ENCODE assay signal across 10 cellular contexts in genomic region chr6:169589293-169589692, GRCh38.
DNase-seq lines count a peak whose midpoint lies in the region; ATAC-seq and TF ChIP-seq lines count a peak whose summit lies in the region.
"Had no signal": no experiment of that assay in that cellular context is flagged by ENCODE, and none has a peak within 500 bp of the region (broad histone marks: within the 10 kb centered on the region; RNA-seq: fewer than 3 reads in every experiment).

No MANE protein-coding gene starts in this region.

- TF ChIP-seq CTCF in OCI-LY3 (IDR thresholded peaks at IDR 0.05; ENCODE audit: low read depth, low read length) (no peak), kidney epithelial cell (IDR thresholded peaks at IDR 0.05; ENCODE audit: insufficient read depth, low read length, poor library complexity, severe bottlenecking) (no peak)

- H3K36me3 Mint-ChIP-seq in activated CD4-positive, alpha-beta T cell treated with anti-CD3 and anti-CD28 coated beads, Interleukin-2, amount 10 ng/mL, durations not matched to agents 7 days and 5 days (ENCODE audit: low read depth): peaks cover 6% of the 10 kb centered on the region

- 0 out of 2 replicates have a peak overlapping the region, but pooled peaks have one; percentile 32 for H3K4me3 ChIP-seq in OCI-LY3 (ENCODE audit: low read length)
- H3K4me3 ChIP-seq in kidney epithelial cell (ENCODE audit: low read depth, low read length): no peak overlapping the region

- H3K27ac ChIP-seq in OCI-LY3 (ENCODE audit: low read length): no peak overlapping the region
- H3K27ac ChIP-seq: VCaP had no signal

- peak overlapping the region; percentile 57 for H3K4me2 ChIP-seq in OCI-LY3 (ENCODE audit: low read length)

- CTCF ChIA-PET in activated CD4-positive, alpha-beta T cell treated with anti-CD3 and anti-CD28 coated beads, Interleukin-2, amount 10 ng/mL, durations not matched to agents 7 days and 5 days (lab: Charles Lee): no interaction called here

- H3K9me3 ChIP-seq in OCI-LY3 (ENCODE audit: insufficient read depth, low read length): no peaks in the 10 kb centered on the region

- H3K27ac Mint-ChIP-seq in activated CD4-positive, alpha-beta T cell treated with anti-CD3 and anti-CD28 coated beads, Interleukin-2, amount 10 ng/mL, durations not matched to agents 7 days and 5 days: peak overlapping the region; percentile 76

- H2AFZ ChIP-seq in OCI-LY3 (ENCODE audit: low read depth, low read length): no peak overlapping the region

- H3K9me3 Mint-ChIP-seq in activated CD4-positive, alpha-beta T cell treated with anti-CD3 and anti-CD28 coated beads, Interleukin-2, amount 10 ng/mL, durations not matched to agents 7 days and 5 days: peaks cover 7% of the 10 kb centered on the region

- no peaks in the 10 kb centered on the region for H4K20me1 ChIP-seq in OCI-LY3 (ENCODE audit: insufficient read depth, low read length)

- H3K4me3 Mint-ChIP-seq in activated CD4-positive, alpha-beta T cell treated with anti-CD3 and anti-CD28 coated beads, Interleukin-2, amount 10 ng/mL, durations not matched to agents 7 days and 5 days: peak overlapping the region; percentile 18
- H3K4me3 Mint-ChIP-seq: neural crest cell had no signal

- POLR2A ChIA-PET in activated CD4-positive, alpha-beta T cell treated with anti-CD3 and anti-CD28 coated beads, Interleukin-2, amount 10 ng/mL, durations not matched to agents 7 days and 5 days (lab: Charles Lee): no interaction called here

- H3K36me3 ChIP-seq in OCI-LY3 (replicated peaks; ENCODE audit: low read depth, low read length): no peaks in the 10 kb centered on the region
- no peaks in the 10 kb centered on the region for H3K36me3 ChIP-seq in kidney epithelial cell (ENCODE audit: control insufficient read depth, insufficient read depth, low read length)

- H3K9ac ChIP-seq in OCI-LY3 (ENCODE audit: low read length): no peak overlapping the region

- peaks cover 35% of the 10 kb centered on the region for H3K4me1 Mint-ChIP-seq in activated CD4-positive, alpha-beta T cell treated with anti-CD3 and anti-CD28 coated beads, Interleukin-2, amount 10 ng/mL, durations not matched to agents 7 days and 5 days
- H3K4me1 Mint-ChIP-seq: neural crest cell had no signal

- H3K27me3 Mint-ChIP-seq in activated CD4-positive, alpha-beta T cell treated with anti-CD3 and anti-CD28 coated beads, Interleukin-2, amount 10 ng/mL, durations not matched to agents 7 days and 5 days: no peaks in the 10 kb centered on the region

- peak; percentile 73 for ATAC-seq in HG02981 (IDR thresholded peaks at IDR 0.05; ENCODE audit: unreplicated experiment)

- no peaks in the 10 kb centered on the region for H3K79me2 ChIP-seq in OCI-LY3 (ENCODE audit: low read length)

- DNase-seq in activated CD4-positive, alpha-beta T cell treated with anti-CD3 and anti-CD28 coated beads, Interleukin-2, amount 10 ng/mL, durations not matched to agents 7 days and 5 days: peak; percentile 36
- DNase-seq in activated CD4-positive, alpha-beta T cell treated with anti-CD3 and anti-CD28 coated beads, Interleukin-2, amount 50 U/mL, for 1 hour: no peak
- DNase-seq in kidney epithelial cell (ENCODE audit: low read depth): peak; percentile 35
- no peak for DNase-seq in effector CD8-positive, alpha-beta T cell (lab: John Stamatoyannopoulos, UW)
- no peak for DNase-seq in cerebellum (ENCODE audit: low spot score)
- no peak for DNase-seq in SIG-M5 (lab: John Stamatoyannopoulos, UW)

- H3K27me3 ChIP-seq in OCI-LY3 (ENCODE audit: low read depth, low read length) (no peaks in the 10 kb centered on the region), kidney epithelial cell (ENCODE audit: control insufficient read depth, insufficient read depth, low read length) (no peaks in the 10 kb centered on the region)

- peaks cover 24% of the 10 kb centered on the region for H3K4me1 ChIP-seq in OCI-LY3 (ENCODE audit: low read length)

Comparison
In these comparisons a context has a peak if more than half of its experiments do, and no peak if none do; other contexts are left out.
1. DNase-seq: peak in activated CD4-positive, alpha-beta T cell treated with anti-CD3 and anti-CD28 coated beads, Interleukin-2, amount 10 ng/mL, durations not matched to agents 7 days and 5 days (single experiment) and kidney epithelial cell (single experiment); none in activated CD4-positive, alpha-beta T cell treated with anti-CD3 and anti-CD28 coated beads, Interleukin-2, amount 50 U/mL, for 1 hour (single experiment), effector CD8-positive, alpha-beta T cell (single experiment), cerebellum (single experiment) and SIG-M5 (single experiment).